ENCODE assay signal across 10 cellular contexts in the genomic region with DNA sequence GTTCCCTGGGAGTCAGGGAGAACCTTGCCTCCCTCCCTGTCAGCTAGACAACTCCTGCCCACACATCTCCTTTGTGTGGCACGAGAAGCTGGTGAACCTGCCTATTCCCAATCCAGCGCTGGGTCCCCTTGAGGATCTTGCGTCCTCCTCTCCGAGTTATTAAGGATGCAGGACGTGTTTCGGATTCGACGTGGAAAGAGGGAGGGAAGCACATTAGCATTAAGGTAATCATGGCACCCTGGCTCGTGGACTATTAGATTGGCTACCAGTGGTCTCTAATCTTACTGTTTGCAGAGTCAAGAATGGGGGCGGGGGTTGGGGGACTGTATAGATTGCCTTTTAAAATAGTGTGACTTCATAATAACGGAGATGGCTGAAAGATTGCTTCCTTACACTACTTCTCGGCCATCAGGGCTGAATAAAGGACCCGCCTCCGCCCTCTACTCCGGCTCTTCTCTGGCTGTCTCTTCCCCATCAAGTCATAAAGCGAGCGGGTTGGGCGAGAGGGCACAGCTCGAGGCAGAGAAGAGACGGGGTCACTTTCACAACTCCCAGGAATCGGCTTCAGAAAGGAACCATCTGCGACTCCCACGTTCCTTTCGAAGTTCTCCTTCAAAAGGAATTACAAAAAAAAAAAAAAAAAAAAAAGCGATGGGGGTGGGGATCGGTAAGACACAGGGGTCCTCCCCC. TPM values are rescaled to one million over a fixed set of nuclear protein-coding genes. Genes with fewer than 3 reads are reported as not detected.
DNase-seq lines count a peak whose midpoint lies in the region; ATAC-seq, FAIRE-seq and TF ChIP-seq lines count a peak whose summit lies in the region.
"Had no signal": no experiment of that assay in that cellular context is flagged by ENCODE, and none has a peak within 500 bp of the region (broad histone marks: within the 10 kb centered on the region; RNA-seq: fewer than 3 reads in every experiment).

No MANE protein-coding gene starts in this region.

- H2AFZ ChIP-seq in osteoblast (ENCODE audit: low read length) = no peak overlapping the region

- no peak overlapping the region for H3K4me3 ChIP-seq in osteoblast (ENCODE audit: insufficient read depth, low read length)
- peak overlapping the region in 1 of 8 donors; percentile 4 for H3K4me3 ChIP-seq in spleen

- peak overlapping the region; percentile 29 for H3K4me2 ChIP-seq in osteoblast (ENCODE audit: insufficient read depth, low read length)

- H3K79me2 ChIP-seq in osteoblast (ENCODE audit: insufficient read depth, low read length) = no peaks in the 10 kb centered on the region

- H3K27ac ChIP-seq in osteoblast (ENCODE audit: low read depth, low read length) (no peak overlapping the region), spleen (no peak overlapping the region)

- no peaks in the 10 kb centered on the region for H4K20me1 ChIP-seq in osteoblast (ENCODE audit: insufficient read depth, low read length)

- TF ChIP-seq POLR2A in erythroblast (IDR thresholded peaks at IDR 0.05; ENCODE audit: low read length) = no peak
- no peak for TF ChIP-seq POLR2A in spleen (IDR thresholded peaks at IDR 0.05)

- ATAC-seq in HG02870 (IDR thresholded peaks at IDR 0.05; ENCODE audit: unreplicated experiment) (no peak), GM21786 (IDR thresholded peaks at IDR 0.05; ENCODE audit: unreplicated experiment) (no peak)

- H3K4me1 ChIP-seq in osteoblast (ENCODE audit: insufficient read depth, low read length) = peaks cover 4% of the 10 kb centered on the region
- H3K4me1 ChIP-seq in spleen = peaks cover 0 to 34% (median 16%) of the 10 kb centered on the region in 6 donors

- H3K9me3 ChIP-seq in osteoblast (ENCODE audit: low read depth, low read length) (no peaks in the 10 kb centered on the region), spleen (no peaks in the 10 kb centered on the region)

- FAIRE-seq in urothelium cell line (lab: Jason Lieb, UNC) = no peak

- WGBS in spleen, 5 donors = 3 to 6% (median 4%) methylated on average over 26 of the region's 26 CpGs

- H3K36me3 ChIP-seq in osteoblast (ENCODE audit: insufficient read depth, low read length) = no peaks in the 10 kb centered on the region
- H3K36me3 ChIP-seq in spleen = no peaks in the 10 kb centered on the region

- peaks cover 32% of the 10 kb centered on the region for H3K27me3 ChIP-seq in osteoblast (ENCODE audit: insufficient read depth, low read length)
- peaks cover 0 to 57% (median 35%) of the 10 kb centered on the region in 7 donors for H3K27me3 ChIP-seq in spleen (replicated peaks in 1 of 7)

- TF ChIP-seq CTCF in osteoblast (IDR thresholded peaks at IDR 0.05; ENCODE audit: extremely low read depth, low read depth, low read length) (no peak), spleen (IDR thresholded peaks at IDR 0.05 in 8 of 11, conservative IDR thresholded peaks at IDR 0.05 in 3 of 11) (no peak)

- intact Hi-C loops in spleen (cut with DNase I; ENCODE audit: low total_unique reads) = no loop called here

- DNase-seq in DMS53 treated with DMSO at 0.1 percent for 48 hours (lab: John Stamatoyannopoulos, UW; ENCODE audit: unreplicated experiment) = peak; percentile 77
- DNase-seq in NCI-H446 (lab: John Stamatoyannopoulos, UW) = peak; percentile 69
- DNase-seq in erythroblast (lab: John Stamatoyannopoulos, UW) = peak; percentile 29 to 39
- peak; percentile 66 for DNase-seq in osteoblast (ENCODE audit: insufficient read length, low spot score, missing footprints)
- DNase-seq in urothelium cell line (ENCODE audit: low spot score) = no peak
- no peak for DNase-seq in spleen

RNA-seq across cellular contexts. Expression of gene LRRC7, which starts 1.7 kb away (rescaled TPM):
- total RNA-seq in osteoblast (under 0.01 TPM in 1 of 2 replicates, not detected in the other), spleen (under 1 TPM in 3 of 7 donors, not detected in 4; 0.17 to 0.63 (median 0.34) TPM)
- under 1 TPM; 0.02 to 0.10 (median 0.06) TPM for polyA plus RNA-seq in spleen
- total RNA-seq: G401, OCI-LY7 had no signal

Comparison
In these comparisons a context has a peak if more than half of its experiments do, and no peak if none do; other contexts are left out.
1. DNase-seq: peak in DMS53 treated with DMSO at 0.1 percent for 48 hours (single experiment), NCI-H446 (2 of 2), erythroblast (2 of 2) and osteoblast (single experiment); none in urothelium cell line (single experiment) and spleen (single experiment).